In the genomic region with DNA sequence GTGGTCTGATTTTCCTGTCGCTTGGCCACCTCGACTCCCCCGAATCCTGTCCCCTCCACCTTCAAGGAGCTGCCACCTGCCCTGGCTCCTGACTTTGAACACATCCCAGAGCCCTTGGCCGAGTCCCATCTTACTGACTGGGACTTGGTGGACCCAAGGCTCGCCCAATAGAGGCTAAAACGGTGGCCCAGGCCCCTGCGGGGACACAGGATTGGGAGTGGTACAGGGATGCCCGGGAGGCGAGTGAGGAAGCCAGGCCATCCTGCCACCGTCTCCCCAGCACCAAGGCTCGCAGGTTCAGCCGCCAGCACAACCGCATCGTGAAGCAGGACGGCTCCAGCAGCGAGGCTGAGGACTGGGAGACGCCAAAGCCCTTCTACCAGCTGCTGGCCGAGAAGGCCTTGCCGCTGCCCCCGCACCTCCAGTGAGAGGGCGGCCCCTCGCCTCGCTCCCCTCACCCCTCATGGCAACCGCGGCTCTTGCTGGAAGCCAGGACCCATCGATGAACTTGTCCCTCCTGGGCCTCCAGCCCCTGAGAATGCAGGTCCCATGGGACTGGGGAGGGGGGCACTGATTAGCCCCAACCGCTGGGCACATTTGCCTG, we compare ENCODE assay signal across 23 cellular contexts. TPM values are rescaled to one million over a fixed set of nuclear protein-coding genes. Genes with fewer than 3 reads are reported as not detected.
A peak's percentile ranks its signal among the peaks of the same experiment; 100 is the strongest.
DNase-seq lines count a peak whose midpoint lies in the region; ATAC-seq, FAIRE-seq and TF ChIP-seq lines count a peak whose summit lies in the region.
"Had no signal": no experiment of that assay in that cellular context is flagged by ENCODE, and none has a peak within 500 bp of the region (broad histone marks: within the 10 kb centered on the region; RNA-seq: fewer than 3 reads in every experiment).

No MANE protein-coding gene starts in this region.

- H3K4me2 ChIP-seq in H1 (ENCODE audit: insufficient read depth in 1 of 2, low read depth in 2 of 2, low read length in 2 of 2) (peak overlapping the region in 1 of 2 experiments; percentile 19; a peak in 2 of 4 replicates), neuronal stem cell (ENCODE audit: insufficient read depth, low read length, poor library complexity, severe bottlenecking) (peak overlapping the region; percentile 31)

- peaks cover 12% of the 10 kb centered on the region; the same call in 1 of the 2 replicates for H3K23me2 ChIP-seq in H1 (ENCODE audit: low read depth, low read length)

- H3K9me3 ChIP-seq in right atrium auricular region (no peaks in the 10 kb centered on the region), H1 (ENCODE audit: insufficient read depth in 2 of 2, low read depth in 1 of 2, low read length in 1 of 2) (no peaks in the 10 kb centered on the region), neuronal stem cell (replicated peaks in 1 of 2; ENCODE audit: control insufficient read depth in 2 of 2, insufficient read depth in 1 of 2, low read depth in 1 of 2, low read length in 2 of 2) (no peaks in the 10 kb centered on the region), uterus (no peaks in the 10 kb centered on the region)
- H3K9me3 ChIP-seq: Peyer's patch had no signal

- no peak for TF ChIP-seq POLR2A in H1 (IDR thresholded peaks at IDR 0.05; ENCODE audit: control extremely low read depth in 1 of 2, low read depth in 2 of 2, low read length in 2 of 2)
- TF ChIP-seq POLR2A in uterus (IDR thresholded peaks at IDR 0.05) = no peak

- CTCF ChIA-PET in H1 (lab: Charles Lee; ENCODE audit: partially characterized antibody) = interaction anchor here (0.7 to 3.2 kb wide), 6 partner anchors 9 to 115 kb away, joined by 3 to 14 read pairs (median 6); no protein-coding TSS in a partner anchor

- H2AK5ac ChIP-seq in H1 (ENCODE audit: low read depth, low read length) = no peak overlapping the region
- peak overlapping the region; percentile 91 for H2AK5ac ChIP-seq in neuronal stem cell (ENCODE audit: low read depth, low read length)

- TF ChIP-seq EP300 in H1 (IDR thresholded peaks at IDR 0.05; ENCODE audit: borderline replicate concordance in 1 of 2, low read depth in 2 of 2, low read length in 2 of 2) = no peak

- H4K91ac ChIP-seq in H1 (replicated peaks; ENCODE audit: insufficient read length, low read length) (peak overlapping the region; percentile 93), neuronal stem cell (ENCODE audit: low read depth, low read length, poor library complexity) (no peak overlapping the region)

- H3K9ac ChIP-seq in H1 (replicated peaks in 1 of 4; ENCODE audit: extremely low read depth in 1 of 4, low read depth in 3 of 4, low read length in 3 of 4) (no peak overlapping the region), neuronal stem cell (ENCODE audit: low read depth, low read length, poor library complexity) (peak overlapping the region; percentile 60)

- H2AFZ ChIP-seq in H1 (ENCODE audit: low read length) (no peak overlapping the region), neuronal stem cell (ENCODE audit: low read length) (no peak overlapping the region)

- H3K4me1 ChIP-seq in right atrium auricular region (peaks cover 0 to 58% of the 10 kb centered on the region in 2 donors), H1 (replicated peaks in 1 of 4; ENCODE audit: control insufficient read depth in 3 of 4, insufficient read depth in 4 of 4, low read length in 3 of 4) (peaks cover 7 to 37% (median 26%) of the 10 kb centered on the region in 4 experiments), neuronal stem cell (ENCODE audit: control insufficient read depth in 2 of 2, insufficient read depth in 1 of 2, low read depth in 1 of 2, low read length in 2 of 2) (peaks cover 24 to 25% of the 10 kb centered on the region in 2 donors), uterus (peaks cover 12 to 37% of the 10 kb centered on the region in 2 donors)

- ATAC-seq in HG02623 (IDR thresholded peaks at IDR 0.05; ENCODE audit: unreplicated experiment) (no peak), HG03342 (IDR thresholded peaks at IDR 0.05; ENCODE audit: unreplicated experiment) (no peak)
- ATAC-seq: left colon had no signal

- H3K36me3 ChIP-seq in right atrium auricular region = no peaks in the 10 kb centered on the region
- H3K36me3 ChIP-seq in H1 (ENCODE audit: control insufficient read depth in 2 of 4, insufficient read depth in 4 of 4, low read length in 3 of 4) = no peaks in the 10 kb centered on the region
- peaks cover 0 to 11% of the 10 kb centered on the region in 2 donors for H3K36me3 ChIP-seq in neuronal stem cell (replicated peaks in 1 of 2; ENCODE audit: control insufficient read depth in 2 of 2, insufficient read depth in 2 of 2, low read length in 2 of 2)
- H3K36me3 ChIP-seq in uterus = no peaks in the 10 kb centered on the region
- H3K36me3 ChIP-seq: Peyer's patch had no signal

- H2BK20ac ChIP-seq in H1 (ENCODE audit: low read length) = peak overlapping the region; percentile 90; the same call in 1 of the 2 replicates

- peak overlapping the region; percentile 81; the same call in 1 of the 2 replicates for H2BK5ac ChIP-seq in H1 (ENCODE audit: low read depth, low read length)
- H2BK5ac ChIP-seq in neuronal stem cell (ENCODE audit: low read length) = peak overlapping the region; percentile 60

- TF ChIP-seq RAD21 in H1 (IDR thresholded peaks at IDR 0.05 in 1 of 2, conservative IDR thresholded peaks at IDR 0.05 in 1 of 2; ENCODE audit: low read depth in 2 of 2, low read length in 2 of 2) = no peak

- peaks cover 0 to 3% of the 10 kb centered on the region in 2 experiments for H4K20me1 ChIP-seq in H1 (replicated peaks in 1 of 2; ENCODE audit: control insufficient read depth in 1 of 2, insufficient read depth in 2 of 2, low read length in 2 of 2)

- FAIRE-seq in H1 (lab: Jason Lieb, UNC) = no peak

- H3K23ac ChIP-seq in H1 (ENCODE audit: insufficient read length) (no peak overlapping the region), neuronal stem cell (ENCODE audit: low read depth, low read length, poor library complexity) (peak overlapping the region; percentile 89)

- H3K79me2 ChIP-seq in H1 (ENCODE audit: control insufficient read depth in 1 of 2, insufficient read depth in 2 of 2, low read length in 2 of 2) = no peaks in the 10 kb centered on the region

- H3K4me3 ChIP-seq in right atrium auricular region (no peak overlapping the region), H1 (ENCODE audit: extremely low read depth in 1 of 4, insufficient read depth in 2 of 4, low read depth in 3 of 4, low read length in 4 of 4) (peak overlapping the region in 1 of 4 experiments; percentile 36; a peak in 1 of 8 replicates), neuronal stem cell (ENCODE audit: low read length in 2 of 2) (no peak overlapping the region), uterus (peak overlapping the region in 1 of 2 donors; percentile 20)
- H3K4me3 ChIP-seq: Peyer's patch had no signal

- no peak overlapping the region for H3K14ac ChIP-seq in H1 (ENCODE audit: insufficient read length)
- H3K14ac ChIP-seq in neuronal stem cell (ENCODE audit: low read length) = peak overlapping the region; percentile 98

- peak overlapping the region; percentile 15 for H4K5ac ChIP-seq in H1 (ENCODE audit: insufficient read length, low read depth, low read length)

- peak overlapping the region; percentile 53 for H2BK120ac ChIP-seq in H1 (replicated peaks; ENCODE audit: low read depth, low read length)
- H2BK120ac ChIP-seq in neuronal stem cell (ENCODE audit: low read depth, low read length) = peak overlapping the region; percentile 28

- intact Hi-C loops in cardiac septum (cut with DNase I) (loop anchor here (5.0 kb wide), 1 partner anchor 34 kb away; no protein-coding TSS in a partner anchor), uterus (cut with DNase I; ENCODE audit: low total_unique reads) (no loop called here)

- H3K27ac ChIP-seq in right atrium auricular region (peak overlapping the region; percentile 93 to 96), H1 (ENCODE audit: low read depth, low read length) (no peak overlapping the region), neuronal stem cell (replicated peaks; ENCODE audit: low read length) (no peak overlapping the region), uterus (peak overlapping the region; percentile 90 to 92)
- H3K27ac ChIP-seq: epithelial cell of prostate had no signal

- no peak overlapping the region for H3K56ac ChIP-seq in H1 (replicated peaks; ENCODE audit: insufficient read length, low read depth, low read length)

- peak overlapping the region; percentile 92; the same call in 1 of the 2 replicates for H2BK15ac ChIP-seq in H1 (ENCODE audit: low read length)
- H2BK15ac ChIP-seq in neuronal stem cell (ENCODE audit: low read length) = peak overlapping the region; percentile 100

- H3K4ac ChIP-seq in H1 (replicated peaks; ENCODE audit: insufficient read length, low read depth, low read length) (peak overlapping the region; percentile 80), neuronal stem cell (ENCODE audit: low read length) (peak overlapping the region; percentile 5)

- WGBS in H1 (ENCODE audit: extremely low coverage in 1 of 2, insufficient coverage in 1 of 2, insufficient read length in 1 of 2, insufficient replicate concordance in 2 of 2, low coverage in 1 of 2, low lambda C conversion rate in 2 of 2, missing lambda C conversion rate in 1 of 2), 2 experiments = 71% methylated on average over 26 of the region's 27 CpGs; no CpG with 5 or more reads in 1 of the 2 experiments
- no CpG with 5 or more reads among the region's 27 CpGs for WGBS in neuronal stem cell (ENCODE audit: extremely low coverage in 2 of 2, insufficient read length in 2 of 2, insufficient replicate concordance in 1 of 2), 2 donors

- H3K79me1 ChIP-seq in H1 (ENCODE audit: low read depth, low read length) (no peaks in the 10 kb centered on the region), neuronal stem cell (ENCODE audit: low read depth, low read length) (peaks cover 21% of the 10 kb centered on the region)

- H3K18ac ChIP-seq in H1 (ENCODE audit: extremely low read depth, low read length) (peak overlapping the region; percentile 22; the same call in 1 of the 2 replicates), neuronal stem cell (ENCODE audit: low read length) (peak overlapping the region; percentile 61)

- peak overlapping the region; percentile 96 for H2BK12ac ChIP-seq in H1 (ENCODE audit: low read depth, low read length)
- H2BK12ac ChIP-seq in neuronal stem cell (ENCODE audit: low read length) = peak overlapping the region; percentile 58

- TF ChIP-seq CTCF in right atrium auricular region (IDR thresholded peaks at IDR 0.05) = no peak
- no peak for TF ChIP-seq CTCF in H1 (IDR thresholded peaks at IDR 0.05; ENCODE audit: control extremely low read depth in 1 of 3, insufficient read depth in 1 of 3, low read depth in 1 of 3, low read length in 3 of 3)
- TF ChIP-seq CTCF in uterus (IDR thresholded peaks at IDR 0.05) = no peak

- DNase-seq in right atrium auricular region (ENCODE audit: low spot score) (no peak), cardiac septum (ENCODE audit: low spot score) (no peak), H1 (ENCODE audit: low read depth in 1 of 2, low spot score in 2 of 2) (peak in 1 of 2 experiments; percentile 55), neuronal stem cell (ENCODE audit: low spot score) (no peak), uterus (peak; percentile 38 to 45), HCEC 1CT (no peak)
- DNase-seq: activated CD4-positive, CD25-positive, alpha-beta regulatory T cell; activated naive CD4-positive, alpha-beta T cell treated with Interleukin-2 at 50 U/mL for 16 hours; activated T-cell treated with anti-CD3 and anti-CD28 coated beads, Interleukin-2, amount 50 U/mL, for 24 hours; amygdala; C1 segment of cervical spinal cord; central memory CD4-positive, alpha-beta T cell; foreskin melanocyte; left colon; NCI-H187 treated with DMSO at 0.1 percent for 48 hours; NCI-H446 treated with DMSO at 0.1 percent for 48 hours; Peyer's patch; stimulated activated CD4-positive, alpha-beta T cell treated with anti-CD3 and anti-CD28 coated beads, Interleukin-15, amount 100 ng/mL, for 24 hours had no signal

- H4K8ac ChIP-seq in H1 (ENCODE audit: extremely low read depth, insufficient read depth, low read length) (peak overlapping the region; percentile 72), neuronal stem cell (ENCODE audit: low read depth, low read length) (peak overlapping the region; percentile 65)

- H3K27me3 ChIP-seq in right atrium auricular region = no peaks in the 10 kb centered on the region
- peaks cover 0 to 2% (median 1%) of the 10 kb centered on the region in 4 experiments; a peak in 1 of 7 replicates for H3K27me3 ChIP-seq in H1 (replicated peaks in 1 of 4; ENCODE audit: control insufficient read depth in 3 of 4, extremely low read depth in 1 of 4, insufficient read depth in 3 of 4, low read length in 3 of 4)
- peaks cover 0 to 3% (median 0%) of the 10 kb centered on the region in 3 experiments for H3K27me3 ChIP-seq in neuronal stem cell (ENCODE audit: control insufficient read depth in 3 of 3, insufficient read depth in 3 of 3, low read depth in 1 of 3, low read length in 3 of 3)
- H3K27me3 ChIP-seq in uterus = no peaks in the 10 kb centered on the region
- H3K27me3 ChIP-seq: Peyer's patch had no signal

- POLR2A ChIA-PET in H1 (lab: Charles Lee; ENCODE audit: partially characterized antibody) = interaction anchor here (0.9 to 16.2 kb wide), 6 partner anchors 9 to 46 kb away, joined by 3 to 284 read pairs (median 4); a partner anchor contains a TSS

RNA-seq across cellular contexts. Expression of a gene that starts 5.3 kb away (rescaled TPM):
- total RNA-seq in right atrium auricular region (10 to 100 TPM in 1 of 2 donors, 1 to 10 TPM in 1; 9.3 to 18.6 TPM), cardiac septum (20.7 TPM), uterus (10 to 100 TPM in 2 of 4 donors, 1 to 10 TPM in 2; 4.4 to 48.9 (median 12.5) TPM)
- 24.2 and 27.3 TPM in 2 replicates for total RNA-seq in H1 (2021; fragmentation: NEBNext Ultra II Directional; extraction: Animal tissue kit (Norgen Biotek cat#: 25700))
- polyA plus RNA-seq in H1 (2011; rRNA removed) = 20.9 and 37.2 TPM in 2 replicates
- polyA plus RNA-seq in H1 (2011; cell fraction: cytosol; rRNA removed) = 21.5 TPM
- 69.2 TPM for polyA plus RNA-seq in H1 (2011; cell fraction: nucleus; rRNA removed)
- 7.1 to 16.2 TPM (median 15.3 TPM) in 4 replicates for polyA plus RNA-seq in H1 (2012, experiment 1 of 2)
- 8.7 TPM for polyA plus RNA-seq in H1 (2012, experiment 2 of 2)
- polyA plus RNA-seq in H1 (2013, experiment 1 of 2) = 15.1 TPM
- polyA plus RNA-seq in H1 (2013, experiment 2 of 2) = 13.5 TPM
- polyA minus RNA-seq in H1 (2011; rRNA and poly(A)+ RNA removed) = 4.6 and 6.7 TPM in 2 replicates
- 18.0 TPM for polyA minus RNA-seq in H1 (2011; cell fraction: cytosol; rRNA and poly(A)+ RNA removed)
- 19.0 TPM for polyA minus RNA-seq in H1 (2011; cell fraction: nucleus; rRNA and poly(A)+ RNA removed)
- 34.8 TPM for polyA plus RNA-seq in neuronal stem cell (2013, experiment 1 of 2)
- polyA plus RNA-seq in neuronal stem cell (2013, experiment 2 of 2) = 34.5 TPM

RNA-seq across cellular contexts. Expression of a gene that starts 18.5 kb away (rescaled TPM):
- total RNA-seq in right atrium auricular region (100 to 1,000 TPM; 107 to 214 TPM), cardiac septum (441 TPM), uterus (100 to 1,000 TPM in 1 of 4 donors, 10 to 100 TPM in 3; 15.3 to 211 (median 43.8) TPM)
- total RNA-seq in H1 (2021; fragmentation: NEBNext Ultra II Directional; extraction: Animal tissue kit (Norgen Biotek cat#: 25700)) = 27.4 and 28.2 TPM in 2 replicates
- polyA plus RNA-seq in H1 (2011; rRNA removed) = 13.7 and 25.3 TPM in 2 replicates
- polyA plus RNA-seq in H1 (2011; cell fraction: cytosol; rRNA removed) = 18.9 TPM
- 155 TPM for polyA plus RNA-seq in H1 (2011; cell fraction: nucleus; rRNA removed)
- polyA plus RNA-seq in H1 (2012, experiment 1 of 2) = 18.9 to 42.0 TPM (median 34.4 TPM) in 4 replicates
- 23.6 TPM for polyA plus RNA-seq in H1 (2012, experiment 2 of 2)
- 12.6 TPM for polyA plus RNA-seq in H1 (2013, experiment 1 of 2)
- 10.9 TPM for polyA plus RNA-seq in H1 (2013, experiment 2 of 2)
- 7.1 and 11.1 TPM in 2 replicates for polyA minus RNA-seq in H1 (2011; rRNA and poly(A)+ RNA removed)
- polyA minus RNA-seq in H1 (2011; cell fraction: cytosol; rRNA and poly(A)+ RNA removed) = 7.6 TPM
- 26.5 TPM for polyA minus RNA-seq in H1 (2011; cell fraction: nucleus; rRNA and poly(A)+ RNA removed)
- 29.4 TPM for polyA plus RNA-seq in neuronal stem cell (2013, experiment 1 of 2)
- polyA plus RNA-seq in neuronal stem cell (2013, experiment 2 of 2) = 28.6 TPM

RNA-seq across cellular contexts. Expression of a gene that starts 28.9 kb away (rescaled TPM):
- total RNA-seq in right atrium auricular region (10 to 100 TPM; 41.5 to 55.9 TPM), cardiac septum (120 TPM), uterus (100 to 1,000 TPM in 1 of 4 donors, 10 to 100 TPM in 2, 1 to 10 TPM in 1; 4.4 to 103 (median 36.9) TPM)
- total RNA-seq in H1 (2021; fragmentation: NEBNext Ultra II Directional; extraction: Animal tissue kit (Norgen Biotek cat#: 25700)) = 41.0 and 41.6 TPM in 2 replicates
- polyA plus RNA-seq in H1 (2011; rRNA removed) = 13.6 and 23.7 TPM in 2 replicates
- polyA plus RNA-seq in H1 (2011; cell fraction: cytosol; rRNA removed) = 14.6 TPM
- polyA plus RNA-seq in H1 (2011; cell fraction: nucleus; rRNA removed) = 83.4 TPM
- polyA plus RNA-seq in H1 (2012, experiment 1 of 2) = 18.1 to 24.8 TPM (median 20.7 TPM) in 4 replicates
- 14.5 TPM for polyA plus RNA-seq in H1 (2012, experiment 2 of 2)
- 18.6 TPM for polyA plus RNA-seq in H1 (2013, experiment 1 of 2)
- 17.7 TPM for polyA plus RNA-seq in H1 (2013, experiment 2 of 2)
- 18.0 and 24.8 TPM in 2 replicates for polyA minus RNA-seq in H1 (2011; rRNA and poly(A)+ RNA removed)
- polyA minus RNA-seq in H1 (2011; cell fraction: cytosol; rRNA and poly(A)+ RNA removed) = 23.3 TPM
- polyA minus RNA-seq in H1 (2011; cell fraction: nucleus; rRNA and poly(A)+ RNA removed) = 61.6 TPM
- 36.3 TPM for polyA plus RNA-seq in neuronal stem cell (2013, experiment 1 of 2)
- 35.8 TPM for polyA plus RNA-seq in neuronal stem cell (2013, experiment 2 of 2)

RNA-seq across cellular contexts. Expression of a gene that starts 30.6 kb away (rescaled TPM):
- under 1 TPM; 0.78 to 0.90 TPM for total RNA-seq in right atrium auricular region
- not detected for total RNA-seq in cardiac septum
- total RNA-seq in H1 (2021; fragmentation: NEBNext Ultra II Directional; extraction: Animal tissue kit (Norgen Biotek cat#: 25700)) = not detected in 2 replicates
- polyA plus RNA-seq in H1 (2011; rRNA removed) = 0.11 and 0.14 TPM in 2 replicates
- polyA plus RNA-seq in H1 (2011; cell fraction: cytosol; rRNA removed) = 0.06 TPM
- polyA plus RNA-seq in H1 (2011; cell fraction: nucleus; rRNA removed) = 0.09 TPM
- 0.07 to 0.09 TPM (median 0.08 TPM) in 3 of 4 replicates, not detected in the other for polyA plus RNA-seq in H1 (2012, experiment 1 of 2)
- not detected for polyA plus RNA-seq in H1 (2012, experiment 2 of 2)
- 0.06 TPM for polyA plus RNA-seq in H1 (2013, experiment 1 of 2)
- polyA plus RNA-seq in H1 (2013, experiment 2 of 2) = 0.07 TPM
- 0.16 TPM in 1 of 2 replicates, not detected in the other for polyA minus RNA-seq in H1 (2011; rRNA and poly(A)+ RNA removed)
- polyA minus RNA-seq in H1 (2011; cell fraction: cytosol; rRNA and poly(A)+ RNA removed) = not detected
- not detected for polyA minus RNA-seq in H1 (2011; cell fraction: nucleus; rRNA and poly(A)+ RNA removed)
- 0.01 TPM for polyA plus RNA-seq in neuronal stem cell (2013, experiment 1 of 2)
- 0.03 TPM for polyA plus RNA-seq in neuronal stem cell (2013, experiment 2 of 2)
- total RNA-seq in uterus = not detected
- total RNA-seq: left colon, Peyer's patch, renal cortical epithelial cell, subcutaneous adipose tissue had no signal

RNA-seq across cellular contexts. Expression of a gene that starts 33.1 kb away (rescaled TPM):
- total RNA-seq in right atrium auricular region (10 to 100 TPM; 11.6 to 12.1 TPM), cardiac septum (8.2 TPM), uterus (10 to 100 TPM in 3 of 4 donors, 1 to 10 TPM in 1; 7.0 to 36.1 (median 15.2) TPM)
- total RNA-seq in H1 (2021; fragmentation: NEBNext Ultra II Directional; extraction: Animal tissue kit (Norgen Biotek cat#: 25700)) = 38.9 and 42.3 TPM in 2 replicates
- 11.2 and 22.1 TPM in 2 replicates for polyA plus RNA-seq in H1 (2011; rRNA removed)
- 17.2 TPM for polyA plus RNA-seq in H1 (2011; cell fraction: cytosol; rRNA removed)
- polyA plus RNA-seq in H1 (2011; cell fraction: nucleus; rRNA removed) = 37.0 TPM
- polyA plus RNA-seq in H1 (2012, experiment 1 of 2) = 12.7 to 20.2 TPM (median 18.5 TPM) in 4 replicates
- 12.9 TPM for polyA plus RNA-seq in H1 (2012, experiment 2 of 2)
- 21.3 TPM for polyA plus RNA-seq in H1 (2013, experiment 1 of 2)
- polyA plus RNA-seq in H1 (2013, experiment 2 of 2) = 21.9 TPM
- polyA minus RNA-seq in H1 (2011; rRNA and poly(A)+ RNA removed) = 5.4 and 9.2 TPM in 2 replicates
- 15.4 TPM for polyA minus RNA-seq in H1 (2011; cell fraction: cytosol; rRNA and poly(A)+ RNA removed)
- polyA minus RNA-seq in H1 (2011; cell fraction: nucleus; rRNA and poly(A)+ RNA removed) = 16.4 TPM
- 16.9 TPM for polyA plus RNA-seq in neuronal stem cell (2013, experiment 1 of 2)
- 17.4 TPM for polyA plus RNA-seq in neuronal stem cell (2013, experiment 2 of 2)

Comparison
In these comparisons a context has a peak if more than half of its experiments do, and no peak if none do; other contexts are left out.
1. DNase-seq: peak in uterus (2 of 2); none in right atrium auricular region (single experiment), cardiac septum (single experiment), neuronal stem cell (single experiment) and HCEC 1CT (single experiment).
2. H3K27ac ChIP-seq: peak in right atrium auricular region (2 of 2) and uterus (2 of 2); none in H1 (single experiment) and neuronal stem cell (single experiment).